In the genomic region with DNA sequence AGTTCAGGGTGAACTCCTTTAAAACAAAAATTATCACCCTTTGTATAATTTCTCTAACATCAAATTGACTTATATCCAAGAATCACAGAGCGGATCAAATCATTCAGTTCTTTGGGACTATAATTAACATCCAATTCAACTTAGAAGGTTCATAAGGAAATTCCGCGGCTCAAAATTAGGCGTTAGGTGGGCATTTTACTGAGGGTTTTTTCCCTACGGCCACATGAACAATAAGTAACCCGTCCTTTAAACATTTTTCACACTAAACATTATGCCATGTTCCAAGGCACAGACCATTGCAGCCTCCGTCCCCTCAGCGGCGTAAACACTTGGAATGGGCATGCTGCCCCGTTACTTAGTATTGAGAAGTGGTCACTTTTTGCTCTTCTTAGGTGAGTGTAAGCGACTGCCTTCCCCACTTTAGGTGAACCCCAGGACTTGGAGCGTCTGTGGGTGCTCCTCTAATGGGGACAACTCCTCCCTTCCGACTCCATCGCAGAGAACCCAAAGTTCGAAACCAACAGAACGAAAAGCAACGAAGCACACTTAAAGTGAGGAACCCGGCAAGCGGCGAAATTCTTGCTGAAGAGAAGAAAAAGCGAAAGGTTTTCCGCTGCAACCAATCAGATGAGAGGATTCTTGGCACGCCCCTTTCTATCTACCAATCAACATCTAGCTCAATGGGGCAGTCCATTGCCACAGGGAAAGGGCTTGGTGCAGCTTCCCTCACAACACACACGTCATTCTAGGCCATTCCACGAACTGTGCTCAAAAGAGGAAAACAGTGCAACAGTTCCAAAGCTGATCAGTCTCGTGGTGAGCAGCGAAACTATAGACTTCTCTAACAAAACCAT, we compare ENCODE assay signal across 7 cellular contexts. TPM values are rescaled to one million over a fixed set of nuclear protein-coding genes. Genes with fewer than 3 reads are reported as not detected.
DNase-seq lines count a peak whose midpoint lies in the region; ATAC-seq and TF ChIP-seq lines count a peak whose summit lies in the region.

No MANE protein-coding gene starts in this region.

- peak; percentile 65 for ATAC-seq in GM18505 (IDR thresholded peaks at IDR 0.05; ENCODE audit: unreplicated experiment)
- peak; percentile 72 for ATAC-seq in HG02938 (IDR thresholded peaks at IDR 0.05; ENCODE audit: unreplicated experiment)
- ATAC-seq in T-helper 17 cell = peak; percentile 75

- H3K4me3 Mint-ChIP-seq in T-helper 17 cell = peak overlapping the region; percentile 100

- peak; percentile 85 for TF ChIP-seq POLR2A in GM18505 (IDR thresholded peaks at IDR 0.05; ENCODE audit: borderline replicate concordance, extremely low read depth, insufficient read depth, insufficient read length)

- H3K27me3 Mint-ChIP-seq in T-helper 17 cell = peaks cover 14% of the 10 kb centered on the region

- no peaks in the 10 kb centered on the region for H3K9me3 ChIP-seq in T-helper 17 cell (ENCODE audit: control insufficient read depth, low read length, poor library complexity, severe bottlenecking)

- H3K36me3 Mint-ChIP-seq in T-helper 17 cell (ENCODE audit: low read depth) = peaks cover 11% of the 10 kb centered on the region

- H3K27ac Mint-ChIP-seq in T-helper 17 cell = peak overlapping the region; percentile 99

- TF ChIP-seq CTCF in astrocyte of the spinal cord (IDR thresholded peaks at IDR 0.05; ENCODE audit: low read depth, low read length) (no peak), retinal pigment epithelial cell (conservative IDR thresholded peaks at IDR 0.05; ENCODE audit: low read depth, low read length) (no peak)

- DNase-seq in NCI-H1694 treated with DMSO at 0.1 percent for 48 hours (lab: John Stamatoyannopoulos, UW) = peak; percentile 98
- DNase-seq in T-helper 17 cell = peak; percentile 57 to 80 (median 76)
- peak; percentile 100 for DNase-seq in astrocyte of the spinal cord (ENCODE audit: low read depth, low spot score)
- DNase-seq in hypothalamus (lab: John Stamatoyannopoulos, UW) = peak in 50 of 51 donors; percentile 27 to 100 (median 87)
- peak; percentile 95 for DNase-seq in retinal pigment epithelial cell (ENCODE audit: low read depth)

- H3K4me3 ChIP-seq in astrocyte of the spinal cord (ENCODE audit: low read depth, low read length) (peak overlapping the region; percentile 89), retinal pigment epithelial cell (ENCODE audit: low read length) (peak overlapping the region; percentile 89)

- H3K4me1 Mint-ChIP-seq in T-helper 17 cell = peaks cover 43% of the 10 kb centered on the region

- in situ Hi-C loops in astrocyte of the spinal cord (cut with HindIII; ENCODE audit: low sequenced_read_pairs) = no loop called here

RNA-seq across cellular contexts. Expression of a gene that starts 0.9 kb away (rescaled TPM):
- total RNA-seq in T-helper 17 cell = 10 to 100 TPM; 86.9 to 95.8 TPM

Comparison
In these comparisons a context has a peak if more than half of its experiments do, and no peak if none do; other contexts are left out.
1. Peak in every context shown above with its lines: DNase-seq, ATAC-seq and H3K4me3 ChIP-seq.